ENCODE assay signal across 25 cellular contexts in genomic region chr15:80854104-80854503, GRCh38.
DNase-seq lines count a peak whose midpoint lies in the region; ATAC-seq, FAIRE-seq and TF ChIP-seq lines count a peak whose summit lies in the region.
"Had no signal": no experiment of that assay in that cellular context is flagged by ENCODE, and none has a peak within 500 bp of the region (broad histone marks: within the 10 kb centered on the region; RNA-seq: fewer than 3 reads in every experiment).

No MANE protein-coding gene starts in this region.

- DNase-seq in MG63 = peak; percentile 83
- DNase-seq in mammary epithelial cell = no peak
- peak; percentile 47 for DNase-seq in kidney
- no peak for DNase-seq in sigmoid colon
- no peak for DNase-seq in hepatic stellate cell (ENCODE audit: low spot score)
- DNase-seq in esophagus muscularis mucosa (ENCODE audit: extremely low spot score) = no peak
- DNase-seq: activated gamma-delta T cell; activated naive CD8-positive, alpha-beta T cell treated with anti-CD3 and anti-CD28 coated beads, Interleukin-2, amount 50 U/mL, for 24 hours; activated T-cell treated with anti-CD3 and anti-CD28 coated beads, Interleukin-2, amount 50 U/mL, for 1 hour; brain microvascular endothelial cell; effector memory CD8-positive, alpha-beta T cell; glutamatergic neuron; Kasumi-1; NCI-H1048; NCI-H1694 treated with DMSO at 0.1 percent for 48 hours; SK-N-SH; small intestine; stimulated activated CD4-positive, alpha-beta T cell treated with anti-CD3 and anti-CD28 coated beads, Interleukin-1b, Interleukin-23, amount 100 ng/mL, for 48 hours; T-helper 17 cell had no signal

- no peak overlapping the region for H3K4me3 ChIP-seq in MG63
- no peak overlapping the region for H3K4me3 ChIP-seq in mammary epithelial cell (replicated peaks in 1 of 3; ENCODE audit: insufficient read depth in 1 of 3, low read depth in 2 of 3, low read length in 3 of 3)
- H3K4me3 ChIP-seq in kidney (ENCODE audit: low read length in 2 of 2) = no peak overlapping the region
- no peak overlapping the region for H3K4me3 ChIP-seq in sigmoid colon
- H3K4me3 ChIP-seq in esophagus muscularis mucosa = no peak overlapping the region
- H3K4me3 ChIP-seq: BLaER1 treated with 17β-estradiol and CSF1 and Interleukin-3, amounts not matched to agents 10 nM and 100 nM had no signal

- TF ChIP-seq CTCF in mammary epithelial cell (conservative IDR thresholded peaks at IDR 0.05 in 1 of 2, IDR thresholded peaks at IDR 0.05 in 1 of 2; ENCODE audit: extremely low read depth in 1 of 2, insufficient read depth in 1 of 2, low read depth in 1 of 2, low read length in 2 of 2) = no peak
- TF ChIP-seq CTCF in kidney (IDR thresholded peaks at IDR 0.05; ENCODE audit: borderline replicate concordance, extremely low read depth, insufficient read depth) = no peak
- no peak for TF ChIP-seq CTCF in sigmoid colon (IDR thresholded peaks at IDR 0.05)
- TF ChIP-seq CTCF in esophagus muscularis mucosa (IDR thresholded peaks at IDR 0.05) = no peak

- ATAC-seq in HG02840 (IDR thresholded peaks at IDR 0.05; ENCODE audit: low FRiP score, unreplicated experiment) = no peak
- ATAC-seq: activated naive CD8-positive, alpha-beta T cell treated with anti-CD3 and anti-CD28 coated beads, Interleukin-2, amount 50 U/mL, for 24 hours; effector memory CD8-positive, alpha-beta T cell; HCT116; HepG2; T-helper 17 cell had no signal

- no TSS peak for BruUV-seq in mammary epithelial cell (replicated peaks; lab: Mats Ljungman, UMichigan)

- no peak for TF ChIP-seq EP300 in sigmoid colon (IDR thresholded peaks at IDR 0.05)
- TF ChIP-seq EP300 in esophagus muscularis mucosa (IDR thresholded peaks at IDR 0.05) = no peak

- H3K36me3 ChIP-seq in MG63 = no peaks in the 10 kb centered on the region
- H3K36me3 ChIP-seq in mammary epithelial cell (ENCODE audit: insufficient read depth, low read length) = no peaks in the 10 kb centered on the region
- no peaks in the 10 kb centered on the region for H3K36me3 ChIP-seq in kidney (ENCODE audit: control insufficient read depth in 1 of 2, insufficient read depth in 2 of 2, low read length in 2 of 2)
- no peaks in the 10 kb centered on the region for H3K36me3 ChIP-seq in sigmoid colon
- H3K36me3 ChIP-seq in esophagus muscularis mucosa = no peaks in the 10 kb centered on the region
- H3K36me3 ChIP-seq: BLaER1 treated with 17β-estradiol and CSF1 and Interleukin-3, amounts not matched to agents 10 nM and 100 nM; brain microvascular endothelial cell had no signal

- CTCF ChIA-PET in mammary epithelial cell (lab: Charles Lee; ENCODE audit: low non-redundant PET) = no interaction called here

- peak overlapping the region; percentile 10 for H2AFZ ChIP-seq in mammary epithelial cell (ENCODE audit: low read depth, low read length)

- H3K27ac ChIP-seq in mammary epithelial cell (ENCODE audit: insufficient read depth, low read depth, low read length) (no peak overlapping the region), kidney (ENCODE audit: low read depth in 2 of 2, low read length in 2 of 2) (no peak overlapping the region), sigmoid colon (peak overlapping the region in 3 of 4 donors; percentile 23 to 52 (median 29)), esophagus muscularis mucosa (replicated peaks in 1 of 4) (no peak overlapping the region)
- H3K27ac ChIP-seq: BLaER1 treated with 17β-estradiol and CSF1 and Interleukin-3, amounts not matched to agents 10 nM and 100 nM; brain microvascular endothelial cell; HL-60 had no signal

- peaks cover 48% of the 10 kb centered on the region for H3K4me1 ChIP-seq in mammary epithelial cell (ENCODE audit: insufficient read depth, low read length)
- H3K4me1 ChIP-seq in kidney (ENCODE audit: control insufficient read depth in 1 of 2, insufficient read depth in 1 of 2, low read depth in 1 of 2, low read length in 2 of 2) = peaks cover 0 to 2% of the 10 kb centered on the region in 2 donors
- peaks cover 0 to 38% (median 25%) of the 10 kb centered on the region in 4 donors for H3K4me1 ChIP-seq in sigmoid colon
- H3K4me1 ChIP-seq in esophagus muscularis mucosa = peaks cover 10 to 22% (median 15%) of the 10 kb centered on the region in 4 donors

- FAIRE-seq in kidney (lab: Jason Lieb, UNC) = no peak
- FAIRE-seq: colon, HepG2, small intestine had no signal

- dilution Hi-C loops in mammary epithelial cell (cut with HindIII; ENCODE audit: low sequenced_read_pairs) = no loop called here

- no peaks in the 10 kb centered on the region for H3K27me3 ChIP-seq in MG63
- no peaks in the 10 kb centered on the region for H3K27me3 ChIP-seq in mammary epithelial cell (ENCODE audit: insufficient read depth, low read length)
- H3K27me3 ChIP-seq in sigmoid colon = no peaks in the 10 kb centered on the region
- H3K27me3 ChIP-seq in esophagus muscularis mucosa = no peaks in the 10 kb centered on the region
- H3K27me3 ChIP-seq: BLaER1 treated with 17β-estradiol and CSF1 and Interleukin-3, amounts not matched to agents 10 nM and 100 nM; brain microvascular endothelial cell had no signal

- intact Hi-C loops in mammary epithelial cell (cut with micrococcal nuclease) = loop anchor here (5.0 kb wide), 1 partner anchor 397 kb away; no protein-coding TSS in a partner anchor
- intact Hi-C loops in kidney (cut with DNase I) = no loop called here
- intact Hi-C loops in sigmoid colon (cut with DNase I) = no loop called here
- intact Hi-C loops in esophagus muscularis mucosa (cut with DNase I) = no loop called here

- WGBS in mammary epithelial cell (ENCODE audit: low coverage, missing lambda C conversion rate) = 49% methylated on average over 6 of the region's 6 CpGs
- WGBS in sigmoid colon, 2 donors = 77 to 89% methylated on average over 6 of the region's 6 CpGs
- WGBS in esophagus muscularis mucosa = 43% methylated on average over 1 of the region's 6 CpGs

- no peaks in the 10 kb centered on the region for H3K79me2 ChIP-seq in mammary epithelial cell (ENCODE audit: insufficient read depth, low read length)

- in situ Hi-C loops in mammary epithelial cell (cut with MboI; ENCODE audit: low sequenced_read_pairs in 2 of 2) = no loop called here

- H3K4me2 ChIP-seq in mammary epithelial cell (ENCODE audit: insufficient read depth, low read depth, low read length) = no peak overlapping the region
- H3K4me2 ChIP-seq: SK-N-SH had no signal

- TF ChIP-seq POLR2A in sigmoid colon (IDR thresholded peaks at IDR 0.05) (no peak), esophagus muscularis mucosa (IDR thresholded peaks at IDR 0.05; ENCODE audit: low read depth) (no peak)

- H3K9ac ChIP-seq in mammary epithelial cell (ENCODE audit: insufficient read depth, low read length) (no peak overlapping the region), kidney (ENCODE audit: low read length in 2 of 2) (no peak overlapping the region)
- H3K9ac ChIP-seq: BLaER1 treated with 17β-estradiol and CSF1 and Interleukin-3, amounts not matched to agents 10 nM and 100 nM; SK-N-SH had no signal

- H4K20me1 ChIP-seq in mammary epithelial cell (ENCODE audit: insufficient read depth, low read length) = no peaks in the 10 kb centered on the region
- H4K20me1 ChIP-seq: BLaER1 treated with 17β-estradiol and CSF1 and Interleukin-3, amounts not matched to agents 10 nM and 100 nM had no signal

- no peaks in the 10 kb centered on the region for H3K9me3 ChIP-seq in MG63
- H3K9me3 ChIP-seq in mammary epithelial cell (replicated peaks; ENCODE audit: insufficient read depth, low read length) = no peaks in the 10 kb centered on the region
- no peaks in the 10 kb centered on the region for H3K9me3 ChIP-seq in kidney (ENCODE audit: control insufficient read depth in 1 of 2, low read length in 2 of 2)
- no peaks in the 10 kb centered on the region for H3K9me3 ChIP-seq in sigmoid colon
- H3K9me3 ChIP-seq in esophagus muscularis mucosa = no peaks in the 10 kb centered on the region
- H3K9me3 ChIP-seq: BLaER1 treated with 17β-estradiol and CSF1 and Interleukin-3, amounts not matched to agents 10 nM and 100 nM; SK-N-SH had no signal

Comparison
In these comparisons a context has a peak if more than half of its experiments do, and no peak if none do; other contexts are left out.
1. DNase-seq: peak in MG63 (single experiment) and kidney (single experiment); none in mammary epithelial cell (single experiment), sigmoid colon (single experiment), hepatic stellate cell (single experiment) and esophagus muscularis mucosa (single experiment).
2. H3K27ac ChIP-seq: peak in sigmoid colon (3 of 4); none in mammary epithelial cell (single experiment), kidney (0 of 2) and esophagus muscularis mucosa (0 of 4).